Comparison of ENCODE assay signal across 12 cellular contexts in the genomic region with DNA sequence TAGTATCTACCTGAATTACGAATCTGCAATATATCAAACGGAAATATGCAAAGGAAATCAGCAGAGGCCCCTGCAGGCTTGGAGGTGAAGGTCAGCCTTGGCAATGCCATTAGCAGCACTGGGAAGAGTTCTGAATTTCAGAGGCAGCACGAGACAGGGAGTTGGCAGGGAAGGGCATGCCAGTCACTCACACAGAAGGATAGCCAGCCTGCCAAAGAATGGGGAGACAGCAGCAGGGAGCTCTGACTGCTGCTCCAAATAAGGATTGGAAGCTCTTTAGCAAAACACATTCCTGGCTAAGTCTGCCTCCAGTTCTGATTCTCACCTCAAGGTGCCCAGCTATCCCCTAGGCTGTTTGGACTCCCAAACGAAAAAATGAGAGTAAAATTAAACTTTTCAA.
A peak's percentile ranks its signal among the peaks of the same experiment; 100 is the strongest.
DNase-seq lines count a peak whose midpoint lies in the region; ATAC-seq and TF ChIP-seq lines count a peak whose summit lies in the region.
"Had no signal": no experiment of that assay in that cellular context is flagged by ENCODE, and none has a peak within 500 bp of the region (broad histone marks: within the 10 kb centered on the region; RNA-seq: fewer than 3 reads in every experiment).

No MANE protein-coding gene starts in this region.

- intact Hi-C loops in mammary epithelial cell (cut with micrococcal nuclease): loop anchor here (1.0 to 5.0 kb wide), 5 partner anchors 137 to 322 kb away; no protein-coding TSS in a partner anchor

- DNase-seq in HCEC 1CT (peak; percentile 14), mammary epithelial cell (peak; percentile 43), hypothalamus (lab: John Stamatoyannopoulos, UW) (peak in 27 of 51 donors; percentile 3 to 66 (median 32)), thoracic aorta (ENCODE audit: low spot score) (no peak), AML-193 (lab: John Stamatoyannopoulos, UW) (no peak), mesenteric fat pad (ENCODE audit: low spot score) (no peak)
- DNase-seq: activated CD4-positive, alpha-beta T cell treated with anti-CD3 and anti-CD28 coated beads for 36 hours; activated naive CD4-positive, alpha-beta T cell treated with anti-CD3 and anti-CD28 coated beads, Interleukin-2, amount 10 ng/mL, durations not matched to agents 7 days and 5 days; islet precursor cell; NCI-H187 treated with DMSO at 0.1 percent for 48 hours had no signal

- peaks cover 16% of the 10 kb centered on the region for H3K79me2 ChIP-seq in mammary epithelial cell (ENCODE audit: insufficient read depth, low read length)

- in situ Hi-C loops in mammary epithelial cell (cut with MboI; ENCODE audit: low sequenced_read_pairs in 2 of 2): loop anchor here in 1 of 2 donors (10.0 kb wide), 1 partner anchor 283 kb away; no protein-coding TSS in a partner anchor

- no TSS peak for BruUV-seq in mammary epithelial cell (replicated peaks; lab: Mats Ljungman, UMichigan)

- H3K4me3 ChIP-seq in mammary epithelial cell (replicated peaks in 1 of 3; ENCODE audit: insufficient read depth in 1 of 3, low read depth in 2 of 3, low read length in 3 of 3) (peak overlapping the region in 1 of 3 experiments; percentile 22), thoracic aorta (peak overlapping the region; percentile 10)
- H3K4me3 ChIP-seq: vagina had no signal

- TF ChIP-seq CTCF in mammary epithelial cell (conservative IDR thresholded peaks at IDR 0.05 in 1 of 2, IDR thresholded peaks at IDR 0.05 in 1 of 2; ENCODE audit: extremely low read depth in 1 of 2, insufficient read depth in 1 of 2, low read depth in 1 of 2, low read length in 2 of 2) (peak; percentile 15 to 30), thoracic aorta (IDR thresholded peaks at IDR 0.05) (no peak)

- WGBS in mammary epithelial cell (ENCODE audit: low coverage, missing lambda C conversion rate): 50% methylated on average over 3 of the region's 4 CpGs

- H3K36me3 ChIP-seq in mammary epithelial cell (ENCODE audit: insufficient read depth, low read length): no peaks in the 10 kb centered on the region
- no peaks in the 10 kb centered on the region for H3K36me3 ChIP-seq in thoracic aorta
- H3K36me3 ChIP-seq: vagina had no signal

- dilution Hi-C loops in mammary epithelial cell (cut with HindIII; ENCODE audit: low sequenced_read_pairs): loop anchor here (5.0 kb wide), 1 partner anchor 60 kb away; no protein-coding TSS in a partner anchor

- no peak overlapping the region for H3K9ac ChIP-seq in mammary epithelial cell (ENCODE audit: insufficient read depth, low read length)

- ATAC-seq in thoracic aorta (ENCODE audit: insufficient number of reproducible peaks, low FRiP score, low read depth) (no peak), HG02938 (IDR thresholded peaks at IDR 0.05; ENCODE audit: unreplicated experiment) (no peak)
- ATAC-seq: activated CD4-positive, alpha-beta T cell treated with anti-CD3 and anti-CD28 coated beads for 36 hours had no signal

- peak overlapping the region; percentile 67 for H3K4me2 ChIP-seq in mammary epithelial cell (ENCODE audit: insufficient read depth, low read depth, low read length)

- H3K27me3 ChIP-seq in mammary epithelial cell (ENCODE audit: insufficient read depth, low read length) (no peaks in the 10 kb centered on the region), thoracic aorta (replicated peaks; ENCODE audit: insufficient read depth) (no peaks in the 10 kb centered on the region)
- H3K27me3 ChIP-seq: vagina had no signal

- peak overlapping the region; percentile 69 for H2AFZ ChIP-seq in mammary epithelial cell (ENCODE audit: low read depth, low read length)

- peaks cover 27% of the 10 kb centered on the region for H3K4me1 ChIP-seq in mammary epithelial cell (ENCODE audit: insufficient read depth, low read length)
- peaks cover 3 to 11% of the 10 kb centered on the region in 2 donors for H3K4me1 ChIP-seq in thoracic aorta (ENCODE audit: control insufficient read depth in 1 of 2, low read depth in 2 of 2)
- H3K4me1 ChIP-seq: vagina had no signal

- CTCF ChIA-PET in mammary epithelial cell (lab: Charles Lee; ENCODE audit: low non-redundant PET): interaction anchor here (0.6 to 0.8 kb wide), 4 partner anchors 14 to 187 kb away, joined by 3 to 4 read pairs (median 4); no protein-coding TSS in a partner anchor

- H3K27ac ChIP-seq in mammary epithelial cell (ENCODE audit: insufficient read depth, low read depth, low read length): peak overlapping the region; percentile 38
- peak overlapping the region in 1 of 2 donors; percentile 23 for H3K27ac ChIP-seq in thoracic aorta
- H3K27ac ChIP-seq: vagina had no signal

- no peaks in the 10 kb centered on the region for H4K20me1 ChIP-seq in mammary epithelial cell (ENCODE audit: insufficient read depth, low read length)

- H3K9me3 ChIP-seq in mammary epithelial cell (replicated peaks; ENCODE audit: insufficient read depth, low read length) (no peaks in the 10 kb centered on the region), thoracic aorta (no peaks in the 10 kb centered on the region)
- H3K9me3 ChIP-seq: vagina had no signal

Comparison
In these comparisons a context has a peak if more than half of its experiments do, and no peak if none do; other contexts are left out.
1. DNase-seq: peak in HCEC 1CT (single experiment), mammary epithelial cell (single experiment) and hypothalamus (27 of 51); none in thoracic aorta (single experiment), AML-193 (0 of 2) and mesenteric fat pad (single experiment).